ENCODE assay signal across 8 cellular contexts in the genomic region with DNA sequence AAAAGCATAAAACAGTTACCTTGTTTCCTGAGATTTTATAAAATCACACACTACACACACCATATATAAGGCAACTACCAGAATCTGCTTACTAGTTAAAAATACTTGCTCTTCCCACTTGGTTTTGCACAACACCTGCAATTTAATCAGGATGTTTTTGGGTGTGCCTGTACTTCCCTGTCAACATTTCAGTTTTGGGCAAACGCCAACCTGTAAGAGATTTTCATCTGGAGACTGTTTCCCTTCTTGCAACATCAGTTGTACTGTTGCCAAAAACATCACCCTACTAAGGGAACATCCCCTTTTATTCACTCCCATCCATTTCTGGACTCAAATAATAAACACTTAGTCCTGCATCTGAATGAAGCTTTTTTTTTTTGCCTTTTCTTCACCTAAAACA.
DNase-seq lines count a peak whose midpoint lies in the region; ATAC-seq and TF ChIP-seq lines count a peak whose summit lies in the region.

No MANE protein-coding gene starts in this region.

- TF ChIP-seq CTCF in heart left ventricle (IDR thresholded peaks at IDR 0.05) = no peak
- TF ChIP-seq CTCF in upper lobe of right lung (IDR thresholded peaks at IDR 0.05) = no peak

- H3K4me1 ChIP-seq in heart left ventricle (peaks cover 0 to 37% (median 15%) of the 10 kb centered on the region in 12 donors), upper lobe of right lung (peaks cover 12% of the 10 kb centered on the region)

- TF ChIP-seq POLR2A in heart left ventricle (IDR thresholded peaks at IDR 0.05) = no peak

- no peak overlapping the region for H3K4me3 ChIP-seq in SK-N-MC
- no peak overlapping the region for H3K4me3 ChIP-seq in heart left ventricle
- no peak overlapping the region for H3K4me3 ChIP-seq in upper lobe of right lung

- intact Hi-C loops in Right ventricle myocardium inferior (cut with DNase I) = loop anchor here (2.0 kb wide), 1 partner anchor 171 kb away; no protein-coding TSS in a partner anchor
- intact Hi-C loops in cardiac septum (cut with DNase I) = loop anchor here (2.0 kb wide), 2 partner anchors 45 to 167 kb away; no protein-coding TSS in a partner anchor
- intact Hi-C loops in heart left ventricle (cut with DNase I) = loop anchor here in 3 of 10 donors (2.0 to 10.0 kb wide), 3 partner anchors 19 to 95 kb away; no protein-coding TSS in a partner anchor
- intact Hi-C loops in upper lobe of right lung (cut with DNase I) = no loop called here

- H3K9me3 ChIP-seq in SK-N-MC (ENCODE audit: low read depth, low read length) = no peaks in the 10 kb centered on the region
- no peaks in the 10 kb centered on the region for H3K9me3 ChIP-seq in heart left ventricle
- no peaks in the 10 kb centered on the region for H3K9me3 ChIP-seq in upper lobe of right lung

- H3K27me3 ChIP-seq in heart left ventricle = no peaks in the 10 kb centered on the region
- no peaks in the 10 kb centered on the region for H3K27me3 ChIP-seq in upper lobe of right lung

- no peak overlapping the region for H3K27ac ChIP-seq in SK-N-MC
- no peak overlapping the region for H3K27ac ChIP-seq in heart left ventricle
- H3K27ac ChIP-seq in upper lobe of right lung = no peak overlapping the region

- 8 to 31% (median 24%) methylated on average over 1 of the region's 1 CpG for WGBS in heart left ventricle, 4 donors

- peak; percentile 64 for ATAC-seq in Right ventricle myocardium inferior
- ATAC-seq in heart left ventricle = peak; percentile 73 to 93 (median 84)
- ATAC-seq in upper lobe of right lung = peak; percentile 79
- no peak for ATAC-seq in HG03439 (IDR thresholded peaks at IDR 0.05; ENCODE audit: unreplicated experiment)

- DNase-seq in Right ventricle myocardium inferior (ENCODE audit: missing footprints) (no peak), cardiac septum (ENCODE audit: low spot score) (no peak), SK-N-MC (ENCODE audit: low read depth, low spot score) (peak; percentile 22), heart left ventricle (peak in 3 of 5 donors; percentile 35 to 75 (median 62)), upper lobe of right lung (no peak), iPS-NIHi7 (ENCODE audit: extremely low spot score) (no peak), NCI-H524 treated with DMSO at 0.1 percent for 48 hours (lab: John Stamatoyannopoulos, UW) (no peak)

- H3K36me3 ChIP-seq in SK-N-MC (ENCODE audit: insufficient read depth, low read length) (no peaks in the 10 kb centered on the region), heart left ventricle (no peaks in the 10 kb centered on the region), upper lobe of right lung (no peaks in the 10 kb centered on the region)

- no peak overlapping the region for H3K9ac ChIP-seq in SK-N-MC (ENCODE audit: insufficient read length)

Comparison
In these comparisons a context has a peak if more than half of its experiments do, and no peak if none do; other contexts are left out.
1. DNase-seq: peak in SK-N-MC (single experiment) and heart left ventricle (3 of 5); none in Right ventricle myocardium inferior (single experiment), cardiac septum (single experiment), upper lobe of right lung (single experiment), iPS-NIHi7 (single experiment) and NCI-H524 treated with DMSO at 0.1 percent for 48 hours (single experiment).